ENCODE assay signal across 21 cellular contexts in the genomic region with DNA sequence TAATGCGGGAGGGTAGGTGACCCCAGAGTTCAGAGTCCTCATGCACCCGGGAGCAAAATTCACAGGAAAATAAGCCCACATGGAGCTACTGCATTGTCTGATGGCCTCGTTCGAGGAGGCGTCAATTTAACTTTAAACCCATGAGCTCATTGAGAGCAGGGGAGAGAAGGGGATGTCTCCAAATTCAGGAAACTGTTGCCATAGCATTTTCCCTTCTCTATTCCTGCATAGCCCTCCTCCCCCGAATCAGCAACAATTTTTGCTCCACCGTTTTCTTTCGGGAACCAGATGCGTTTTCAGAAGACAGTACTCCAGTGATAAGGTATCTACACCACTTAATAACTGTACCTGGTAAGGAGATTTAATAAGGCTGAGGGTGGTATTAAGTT. TPM values are rescaled to one million over a fixed set of nuclear protein-coding genes. Genes with fewer than 3 reads are reported as not detected.
DNase-seq lines count a peak whose midpoint lies in the region; ATAC-seq and TF ChIP-seq lines count a peak whose summit lies in the region.
"Had no signal": no experiment of that assay in that cellular context is flagged by ENCODE, and none has a peak within 500 bp of the region (broad histone marks: within the 10 kb centered on the region; RNA-seq: fewer than 3 reads in every experiment).

No MANE protein-coding gene starts in this region.

- H3K36me3 ChIP-seq in neural progenitor cell (no peaks in the 10 kb centered on the region), tibial nerve (no peaks in the 10 kb centered on the region)
- H3K36me3 ChIP-seq: heart left ventricle, left ventricle myocardium inferior, uterus had no signal

- H3K4me1 ChIP-seq in neural progenitor cell = peaks cover 39% of the 10 kb centered on the region
- H3K4me1 ChIP-seq in tibial nerve = peaks cover 0 to 32% (median 8%) of the 10 kb centered on the region in 4 donors

- H4K20me1 ChIP-seq in neural progenitor cell (ENCODE audit: low read depth) = peaks cover 8% of the 10 kb centered on the region

- no peak for TF ChIP-seq POLR2A in tibial nerve (IDR thresholded peaks at IDR 0.05)

- H3K36me3 Mint-ChIP-seq in neural progenitor cell = peaks cover 3% of the 10 kb centered on the region
- H3K36me3 Mint-ChIP-seq: activated naive CD8-positive, alpha-beta T cell treated with anti-CD3 and anti-CD28 coated beads for 36 hours; natural killer cell had no signal

- H3K27me3 ChIP-seq in HL-60 (ENCODE audit: insufficient read depth, poor library complexity, severe bottlenecking) (peaks cover 53% of the 10 kb centered on the region), dorsolateral prefrontal cortex (peaks cover 0 to 37% (median 6%) of the 10 kb centered on the region in 45 donors), neural progenitor cell (peaks cover 100% of the 10 kb centered on the region), tibial nerve (peaks cover 0 to 62% of the 10 kb centered on the region in 2 donors)

- H3K27ac ChIP-seq in HL-60 (replicated peaks) (no peak overlapping the region), dorsolateral prefrontal cortex (peak overlapping the region in 11 of 59 donors; percentile 0 to 57 (median 46)), neural progenitor cell (no peak overlapping the region), tibial nerve (no peak overlapping the region), substantia nigra (ENCODE audit: low read depth, low read length, poor library complexity, severe bottlenecking) (no peak overlapping the region)
- H3K27ac ChIP-seq: epithelial cell of prostate, heart left ventricle, KMS-11, left ventricle myocardium inferior, PC-9, uterus had no signal

- peaks cover 15% of the 10 kb centered on the region for H3K9me3 Mint-ChIP-seq in neural progenitor cell
- H3K9me3 Mint-ChIP-seq: activated naive CD8-positive, alpha-beta T cell treated with anti-CD3 and anti-CD28 coated beads for 36 hours; natural killer cell had no signal

- peak overlapping the region; percentile 54 for H3K4me3 ChIP-seq in HL-60 (replicated peaks; ENCODE audit: insufficient read depth, low read length)
- peak overlapping the region in 58 of 59 donors; percentile 32 to 70 (median 51) for H3K4me3 ChIP-seq in dorsolateral prefrontal cortex
- H3K4me3 ChIP-seq in neural progenitor cell = peak overlapping the region; percentile 48
- H3K4me3 ChIP-seq in tibial nerve = no peak overlapping the region
- H3K4me3 ChIP-seq: PC-9 had no signal

- H3K4me2 ChIP-seq in neural progenitor cell = peak overlapping the region; percentile 92
- H3K4me2 ChIP-seq: KMS-11, PC-9 had no signal

- peaks cover 27% of the 10 kb centered on the region for H3F3A ChIP-seq in neural progenitor cell (ENCODE audit: low read depth)

- H3K4me3 Mint-ChIP-seq in neural progenitor cell = peak overlapping the region; percentile 87
- H3K4me3 Mint-ChIP-seq: activated CD4-positive, alpha-beta T cell treated with anti-CD3 and anti-CD28 coated beads for 36 hours; activated naive CD8-positive, alpha-beta T cell treated with anti-CD3 and anti-CD28 coated beads for 36 hours; CD4-positive, alpha-beta T cell; natural killer cell had no signal

- peaks cover 59% of the 10 kb centered on the region for H3K27me3 Mint-ChIP-seq in neural progenitor cell (ENCODE audit: insufficient read depth, low read depth)

- no peak for ATAC-seq in GM18909 (IDR thresholded peaks at IDR 0.05; ENCODE audit: poor library complexity, unreplicated experiment)
- ATAC-seq: activated CD4-positive, alpha-beta T cell treated with anti-CD3 and anti-CD28 coated beads for 36 hours; natural killer cell had no signal

- no peak for TF ChIP-seq EP300 in tibial nerve (IDR thresholded peaks at IDR 0.05)

- 11 to 17% methylated on average over 9 of the region's 9 CpGs for WGBS in tibial nerve, 2 donors

- peaks cover 44% of the 10 kb centered on the region for H3K4me1 Mint-ChIP-seq in neural progenitor cell
- H3K4me1 Mint-ChIP-seq: activated CD4-positive, alpha-beta T cell treated with anti-CD3 and anti-CD28 coated beads for 36 hours; activated naive CD8-positive, alpha-beta T cell treated with anti-CD3 and anti-CD28 coated beads for 36 hours; natural killer cell had no signal

- H3K9ac ChIP-seq in neural progenitor cell = no peak overlapping the region
- H3K9ac ChIP-seq: KMS-11 had no signal

- H3K9me3 ChIP-seq in neural progenitor cell (ENCODE audit: low read depth) (no peaks in the 10 kb centered on the region), tibial nerve (no peaks in the 10 kb centered on the region)
- H3K9me3 ChIP-seq: heart left ventricle, left ventricle myocardium inferior, uterus had no signal

- no peak overlapping the region for H2AFZ ChIP-seq in neural progenitor cell (replicated peaks)
- H2AFZ ChIP-seq: PC-9 had no signal

- DNase-seq in HL-60 (ENCODE audit: low read depth in 1 of 2, low spot score in 1 of 2) (no peak), NCI-H2227 treated with DMSO at 0.1 percent for 48 hours (lab: John Stamatoyannopoulos, UW) (peak; percentile 36), dorsolateral prefrontal cortex (no peak), neural progenitor cell (ENCODE audit: low spot score) (peak; percentile 31), tibial nerve (ENCODE audit: low spot score in 2 of 2) (no peak), substantia nigra (lab: John Stamatoyannopoulos, UW) (no peak)
- DNase-seq: activated CD4-positive, alpha-beta T cell treated with anti-CD3 and anti-CD28 coated beads for 36 hours; activated naive CD8-positive, alpha-beta T cell treated with anti-CD3 and anti-CD28 coated beads for 36 hours; CD4-positive, alpha-beta T cell; cerebellar nuclear complex; heart left ventricle; left ventricle myocardium inferior; natural killer cell; NCI-H2081 treated with DMSO at 0.1 percent for 48 hours; PC-9; stimulated activated CD4-positive, alpha-beta T cell treated with anti-CD3 and anti-CD28 coated beads, Interleukin-4, amount 100 ng/mL, for 24 hours; uterus had no signal

- intact Hi-C loops in dorsolateral prefrontal cortex (cut with DNase I) = no loop called here

- no peak for TF ChIP-seq CTCF in HL-60 (IDR thresholded peaks at IDR 0.05; ENCODE audit: insufficient read depth, low read length)
- no peak for TF ChIP-seq CTCF in dorsolateral prefrontal cortex (IDR thresholded peaks at IDR 0.05 in 54 of 56, conservative IDR thresholded peaks at IDR 0.05 in 2 of 56; ENCODE audit: low read depth in 1 of 56, partially characterized antibody in 56 of 56)
- TF ChIP-seq CTCF in neural progenitor cell (IDR thresholded peaks at IDR 0.05) = no peak
- TF ChIP-seq CTCF in tibial nerve (IDR thresholded peaks at IDR 0.05) = no peak

- H3K79me2 ChIP-seq in neural progenitor cell (ENCODE audit: low read depth) = no peaks in the 10 kb centered on the region

- no peak overlapping the region for H3K27ac Mint-ChIP-seq in neural progenitor cell
- H3K27ac Mint-ChIP-seq: activated CD4-positive, alpha-beta T cell treated with anti-CD3 and anti-CD28 coated beads for 36 hours; activated naive CD8-positive, alpha-beta T cell treated with anti-CD3 and anti-CD28 coated beads for 36 hours; CD4-positive, alpha-beta T cell; natural killer cell had no signal

RNA-seq across cellular contexts. Expression of gene LAMP5, which starts 0.3 kb away (rescaled TPM):
- total RNA-seq in dorsolateral prefrontal cortex = 10 to 100 TPM in 119 of 120 experiments, 1 to 10 TPM in 1; 4.0 to 97.8 (median 36.2) TPM
- 2.6 and 3.2 TPM in 2 replicates for total RNA-seq in neural progenitor cell (ENCODE audit: low replicate concordance)
- total RNA-seq in tibial nerve = under 1 TPM in 3 of 4 donors, not detected in 1; 0.21 to 0.59 (median 0.44) TPM
- total RNA-seq: activated CD4-positive, alpha-beta T cell treated with anti-CD3 and anti-CD28 coated beads for 36 hours; activated naive CD8-positive, alpha-beta T cell treated with anti-CD3 and anti-CD28 coated beads for 36 hours; left ventricle myocardium inferior; PC-9; T-helper 1 cell treated with Interleukin-12 subunit alpha and Interleukin-12 subunit beta and Interleukin-4 antibody, amounts not matched to agents 30 ng/mL and 1 ng/mL, for 36 hours had no signal

Comparison
In these comparisons a context has a peak if more than half of its experiments do, and no peak if none do; other contexts are left out.
1. DNase-seq: peak in NCI-H2227 treated with DMSO at 0.1 percent for 48 hours (single experiment) and neural progenitor cell (single experiment); none in HL-60 (0 of 2), dorsolateral prefrontal cortex (0 of 10), tibial nerve (0 of 2) and substantia nigra (0 of 49).
2. H3K4me3 ChIP-seq: peak in HL-60 (single experiment), dorsolateral prefrontal cortex (58 of 59) and neural progenitor cell (single experiment); none in tibial nerve (0 of 4).